8 cellular contexts compared by ENCODE assay signal in genomic region chr1:152479792-152480595, GRCh38. TPM values are rescaled to one million over a fixed set of nuclear protein-coding genes. Genes with fewer than 3 reads are reported as not detected.
DNase-seq lines count a peak whose midpoint lies in the region; ATAC-seq and TF ChIP-seq lines count a peak whose summit lies in the region.

No MANE protein-coding gene starts in this region.

- peak; percentile 65 to 81 for ATAC-seq in natural killer cell treated with Interleukin-12 subunit alpha and Interleukin-12 subunit beta and Interleukin-15 and Interleukin-18, amount 100 ng/mL, for 72 hours

- H3K4me3 ChIP-seq in brain microvascular endothelial cell (ENCODE audit: low read depth, low read length) (no peak overlapping the region), suprapubic skin (no peak overlapping the region)

- in situ Hi-C loops in brain microvascular endothelial cell (cut with HindIII; ENCODE audit: low pct_ligation_motif_present, low sequenced_read_pairs), result no loop called here

- H3K9me3 Mint-ChIP-seq in natural killer cell treated with Interleukin-12 subunit alpha and Interleukin-12 subunit beta and Interleukin-15 and Interleukin-18, amount 100 ng/mL, for 72 hours, result peaks cover 10% of the 10 kb centered on the region

- no peak for TF ChIP-seq POLR2A in suprapubic skin (IDR thresholded peaks at IDR 0.05)

- 53% methylated on average over 10 of the region's 10 CpGs for WGBS in suprapubic skin

- H3K27ac Mint-ChIP-seq in natural killer cell treated with Interleukin-12 subunit alpha and Interleukin-12 subunit beta and Interleukin-15 and Interleukin-18, amount 100 ng/mL, for 72 hours, result peak overlapping the region in 1 of 2 donors; percentile 80

- H3K36me3 ChIP-seq in brain microvascular endothelial cell (replicated peaks) (no peaks in the 10 kb centered on the region), suprapubic skin (no peaks in the 10 kb centered on the region)

- peaks cover 0 to 5% of the 10 kb centered on the region in 2 donors for H3K27me3 Mint-ChIP-seq in natural killer cell treated with Interleukin-12 subunit alpha and Interleukin-12 subunit beta and Interleukin-15 and Interleukin-18, amount 100 ng/mL, for 72 hours

- no peaks in the 10 kb centered on the region for H3K4me1 ChIP-seq in suprapubic skin

- TF ChIP-seq EP300 in suprapubic skin (IDR thresholded peaks at IDR 0.05), result no peak

- peak; percentile 57 for TF ChIP-seq CTCF in brain microvascular endothelial cell (IDR thresholded peaks at IDR 0.05; ENCODE audit: low read depth, low read length, missing control alignments)
- TF ChIP-seq CTCF in suprapubic skin (IDR thresholded peaks at IDR 0.05), result peak in 1 of 2 donors; percentile 33

- H3K4me1 Mint-ChIP-seq in natural killer cell treated with Interleukin-12 subunit alpha and Interleukin-12 subunit beta and Interleukin-15 and Interleukin-18, amount 100 ng/mL, for 72 hours (ENCODE audit: low read depth in 2 of 2), result peaks cover 6 to 7% of the 10 kb centered on the region in 2 donors

- peaks cover 7% of the 10 kb centered on the region for H3K36me3 Mint-ChIP-seq in natural killer cell treated with Interleukin-12 subunit alpha and Interleukin-12 subunit beta and Interleukin-15 and Interleukin-18, amount 100 ng/mL, for 72 hours

- peak overlapping the region; percentile 5 for H3K4me3 Mint-ChIP-seq in natural killer cell treated with Interleukin-12 subunit alpha and Interleukin-12 subunit beta and Interleukin-15 and Interleukin-18, amount 100 ng/mL, for 72 hours

- DNase-seq in COLO668 (lab: John Stamatoyannopoulos, UW; ENCODE audit: unreplicated experiment) (peak; percentile 38), HK-2 (ENCODE audit: unreplicated experiment) (peak; percentile 16), T-helper 9 cell (peak; percentile 68), brain microvascular endothelial cell (no peak), NCI-H345 treated with DMSO at 0.1 percent for 48 hours (lab: John Stamatoyannopoulos, UW; ENCODE audit: unreplicated experiment) (no peak), suprapubic skin (ENCODE audit: low spot score in 2 of 2) (no peak), retina (no peak)
- peak; percentile 72 for DNase-seq in natural killer cell treated with Interleukin-12 subunit alpha and Interleukin-12 subunit beta and Interleukin-15 and Interleukin-18, amount 100 ng/mL, for 72 hours (ENCODE audit: low spot score)

- H3K27me3 ChIP-seq in brain microvascular endothelial cell (replicated peaks), result no peaks in the 10 kb centered on the region
- H3K27me3 ChIP-seq in suprapubic skin, result no peaks in the 10 kb centered on the region

- H3K9me3 ChIP-seq in suprapubic skin, result peaks cover 16% of the 10 kb centered on the region

- H3K27ac ChIP-seq in brain microvascular endothelial cell, result no peak overlapping the region
- H3K27ac ChIP-seq in suprapubic skin, result no peak overlapping the region

RNA-seq across cellular contexts. Expression of gene LCE5A, which starts 30.6 kb away (rescaled TPM):
- total RNA-seq in natural killer cell treated with Interleukin-12 subunit alpha and Interleukin-12 subunit beta and Interleukin-15 and Interleukin-18, amount 100 ng/mL, for 72 hours, result not detected
- total RNA-seq in suprapubic skin, result 100 to 1,000 TPM in 3 of 4 donors, 10 to 100 TPM in 1; 41.1 to 222 (median 140) TPM

RNA-seq across cellular contexts. Expression of gene CRCT1, which starts 34.3 kb away (rescaled TPM):
- total RNA-seq in natural killer cell treated with Interleukin-12 subunit alpha and Interleukin-12 subunit beta and Interleukin-15 and Interleukin-18, amount 100 ng/mL, for 72 hours, result not detected
- total RNA-seq in suprapubic skin, result 100 to 1,000 TPM in 3 of 4 donors, 10 to 100 TPM in 1; 19.1 to 228 (median 129) TPM

Comparison
In these comparisons a context has a peak if more than half of its experiments do, and no peak if none do; other contexts are left out.
1. DNase-seq: peak in COLO668 (single experiment), HK-2 (single experiment), T-helper 9 cell (single experiment) and natural killer cell treated with Interleukin-12 subunit alpha and Interleukin-12 subunit beta and Interleukin-15 and Interleukin-18, amount 100 ng/mL, for 72 hours (single experiment); none in brain microvascular endothelial cell (single experiment), NCI-H345 treated with DMSO at 0.1 percent for 48 hours (single experiment), suprapubic skin (0 of 2) and retina (single experiment).
2. RNA of gene LCE5A, which starts 30.6 kb away (total RNA-seq): 41.1 to 222 TPM in suprapubic skin; not detected in natural killer cell treated with Interleukin-12 subunit alpha and Interleukin-12 subunit beta and Interleukin-15 and Interleukin-18, amount 100 ng/mL, for 72 hours; every median in the first group is over 10 times any median in the second.
3. RNA of gene CRCT1, which starts 34.3 kb away (total RNA-seq): 19.1 to 228 TPM in suprapubic skin; not detected in natural killer cell treated with Interleukin-12 subunit alpha and Interleukin-12 subunit beta and Interleukin-15 and Interleukin-18, amount 100 ng/mL, for 72 hours; every median in the first group is over 10 times any median in the second.